Comparison of ENCODE assay signal across 12 cellular contexts in genomic region chr17:50961282-50962220, GRCh38.
"Had no signal": no experiment of that assay in that cellular context is flagged by ENCODE, and none has a peak within 500 bp of the region (broad histone marks: within the 10 kb centered on the region; RNA-seq: fewer than 3 reads in every experiment).

No MANE protein-coding gene starts in this region.

- H3K36me3 ChIP-seq: uterus had no signal

- H3K4me1 ChIP-seq: uterus had no signal

- H3K27ac Mint-ChIP-seq: activated CD4-positive, alpha-beta T cell treated with anti-CD3 and anti-CD28 coated beads, Interleukin-2, amount 10 ng/mL, durations not matched to agents 7 days and 5 days; stimulated activated naive B cell treated with anti-CD40 and anti-IgM and Interleukin-4, amounts not matched to agents 10 μg/mL and 1 μg/mL and 100 μg/mL, for 72 hours had no signal

- H3K9me3 ChIP-seq: neutrophil, tibial nerve, uterus had no signal

- H3K27me3 Mint-ChIP-seq: activated CD4-positive, alpha-beta T cell treated with anti-CD3 and anti-CD28 coated beads, Interleukin-2, amount 10 ng/mL, durations not matched to agents 7 days and 5 days; activated T-helper 17 cell treated with anti-CD3 and anti-CD28 coated beads, Interleukin-2, amount 50 U/mL, for 72 hours; naive thymus-derived CD8-positive, alpha-beta T cell; stimulated activated naive B cell treated with anti-CD40 and anti-IgM and Interleukin-4, amounts not matched to agents 10 μg/mL and 1 μg/mL and 100 μg/mL, for 72 hours had no signal

- DNase-seq: activated CD4-positive, alpha-beta T cell treated with anti-CD3 and anti-CD28 coated beads, Interleukin-2, amount 10 ng/mL, durations not matched to agents 7 days and 5 days; activated naive CD4-positive, alpha-beta T cell treated with Interleukin-2 at 50 U/mL for 16 hours; hypothalamus; mesenchymal stem cell; naive thymus-derived CD8-positive, alpha-beta T cell; stimulated activated CD4-positive, alpha-beta T cell treated with anti-CD3 and anti-CD28 coated beads, Interleukin-2, amount 100 ng/mL, for 48 hours; stimulated activated naive B cell treated with anti-CD40 and anti-IgM and Interleukin-4, amounts not matched to agents 10 μg/mL and 1 μg/mL and 100 μg/mL, for 72 hours; uterus had no signal

- H3K9me3 Mint-ChIP-seq: activated CD4-positive, alpha-beta T cell treated with anti-CD3 and anti-CD28 coated beads, Interleukin-2, amount 10 ng/mL, durations not matched to agents 7 days and 5 days; activated T-helper 17 cell treated with anti-CD3 and anti-CD28 coated beads, Interleukin-2, amount 50 U/mL, for 72 hours; naive thymus-derived CD8-positive, alpha-beta T cell; stimulated activated naive B cell treated with anti-CD40 and anti-IgM and Interleukin-4, amounts not matched to agents 10 μg/mL and 1 μg/mL and 100 μg/mL, for 72 hours had no signal

- H3K27ac ChIP-seq: neutrophil, tibial nerve, uterus had no signal

- H3K27me3 ChIP-seq: neutrophil, tibial nerve, uterus had no signal

- H3K4me3 Mint-ChIP-seq: activated CD4-positive, alpha-beta T cell treated with anti-CD3 and anti-CD28 coated beads, Interleukin-2, amount 10 ng/mL, durations not matched to agents 7 days and 5 days; activated T-helper 17 cell treated with anti-CD3 and anti-CD28 coated beads, Interleukin-2, amount 50 U/mL, for 72 hours; naive thymus-derived CD8-positive, alpha-beta T cell; stimulated activated naive B cell treated with anti-CD40 and anti-IgM and Interleukin-4, amounts not matched to agents 10 μg/mL and 1 μg/mL and 100 μg/mL, for 72 hours had no signal

- H3K4me3 ChIP-seq: tibial nerve, uterus had no signal

- ATAC-seq: activated T-helper 17 cell treated with anti-CD3 and anti-CD28 coated beads, Interleukin-2, amount 50 U/mL, for 72 hours; esophagus mucosa; naive thymus-derived CD8-positive, alpha-beta T cell; stimulated activated naive B cell treated with anti-CD40 and anti-IgM and Interleukin-4, amounts not matched to agents 10 μg/mL and 1 μg/mL and 100 μg/mL, for 72 hours had no signal
